15 cellular contexts compared by ENCODE assay signal in the genomic region with DNA sequence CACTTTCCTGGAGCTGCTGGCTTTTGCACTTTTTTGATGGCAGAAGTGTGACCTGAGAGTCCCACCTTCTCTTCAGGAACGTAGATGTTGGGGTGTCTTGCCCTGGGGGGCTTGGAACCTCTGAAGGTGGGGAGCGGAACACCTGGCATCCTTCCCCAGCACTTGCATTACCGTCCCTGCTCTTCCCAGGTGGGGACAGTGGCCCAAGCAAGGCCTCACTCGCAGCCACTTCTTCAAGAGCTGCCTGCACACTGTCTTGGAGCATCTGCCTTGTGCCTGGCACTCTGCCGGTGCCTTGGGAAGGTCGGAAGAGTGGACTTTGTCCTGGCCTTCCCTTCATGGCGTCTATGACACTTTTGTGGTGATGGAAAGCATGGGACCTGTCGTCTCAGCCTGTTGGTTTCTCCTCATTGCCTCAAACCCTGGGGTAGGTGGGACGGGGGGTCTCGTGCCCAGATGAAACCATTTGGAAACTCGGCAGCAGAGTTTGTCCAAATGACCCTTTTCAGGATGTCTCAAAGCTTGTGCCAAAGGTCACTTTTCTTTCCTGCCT.
"Had no signal": no experiment of that assay in that cellular context is flagged by ENCODE, and none has a peak within 500 bp of the region (broad histone marks: within the 10 kb centered on the region; RNA-seq: fewer than 3 reads in every experiment).

No MANE protein-coding gene starts in this region.

- H3K4me1 ChIP-seq: pancreas, thyroid gland had no signal

- H3K4me3 ChIP-seq: coronary artery, pancreas, SK-N-MC, thyroid gland had no signal

- ATAC-seq: activated CD8-positive, alpha-beta T cell treated with anti-CD3 and anti-CD28 coated beads for 36 hours; activated naive CD8-positive, alpha-beta T cell treated with anti-CD3 and anti-CD28 coated beads, Interleukin-2, amount 50 U/mL, for 24 hours; pancreas; stimulated activated memory B cell treated with anti-CD40 and anti-IgM and Interleukin-4, amounts not matched to agents 10 μg/mL and 1 μg/mL and 100 μg/mL, for 72 hours; T-cell had no signal

- H3K9me3 ChIP-seq: pancreas, thyroid gland had no signal

- H3K27ac ChIP-seq: coronary artery, pancreas, SK-N-MC, thyroid gland had no signal

- DNase-seq: activated CD8-positive, alpha-beta memory T cell treated with anti-CD3 and anti-CD28 coated beads, Interleukin-2, amount 50 U/mL, for 48 hours; activated CD8-positive, alpha-beta T cell treated with anti-CD3 and anti-CD28 coated beads for 36 hours; activated naive CD4-positive, alpha-beta T cell; activated naive CD8-positive, alpha-beta T cell treated with anti-CD3 and anti-CD28 coated beads, Interleukin-2, amount 50 U/mL, for 24 hours; aorta; effector CD8-positive, alpha-beta T cell; foreskin fibroblast; glutamatergic neuron; pancreas; T-cell; T1000; thyroid gland had no signal

- H3K27me3 ChIP-seq: pancreas, thyroid gland had no signal

- H3K27ac Mint-ChIP-seq: activated CD8-positive, alpha-beta T cell treated with anti-CD3 and anti-CD28 coated beads for 36 hours; activated naive CD8-positive, alpha-beta T cell treated with anti-CD3 and anti-CD28 coated beads, Interleukin-2, amount 50 U/mL, for 24 hours; stimulated activated memory B cell treated with anti-CD40 and anti-IgM and Interleukin-4, amounts not matched to agents 10 μg/mL and 1 μg/mL and 100 μg/mL, for 72 hours; T-cell had no signal

- H3K27me3 Mint-ChIP-seq: activated CD8-positive, alpha-beta T cell treated with anti-CD3 and anti-CD28 coated beads for 36 hours; activated naive CD8-positive, alpha-beta T cell treated with anti-CD3 and anti-CD28 coated beads, Interleukin-2, amount 50 U/mL, for 24 hours; stimulated activated memory B cell treated with anti-CD40 and anti-IgM and Interleukin-4, amounts not matched to agents 10 μg/mL and 1 μg/mL and 100 μg/mL, for 72 hours; T-cell had no signal

- H3K9me3 Mint-ChIP-seq: activated CD8-positive, alpha-beta T cell treated with anti-CD3 and anti-CD28 coated beads for 36 hours; activated naive CD8-positive, alpha-beta T cell treated with anti-CD3 and anti-CD28 coated beads, Interleukin-2, amount 50 U/mL, for 24 hours; stimulated activated memory B cell treated with anti-CD40 and anti-IgM and Interleukin-4, amounts not matched to agents 10 μg/mL and 1 μg/mL and 100 μg/mL, for 72 hours; T-cell had no signal

- H3K4me3 Mint-ChIP-seq: activated CD8-positive, alpha-beta T cell treated with anti-CD3 and anti-CD28 coated beads for 36 hours; activated naive CD8-positive, alpha-beta T cell treated with anti-CD3 and anti-CD28 coated beads, Interleukin-2, amount 50 U/mL, for 24 hours; stimulated activated memory B cell treated with anti-CD40 and anti-IgM and Interleukin-4, amounts not matched to agents 10 μg/mL and 1 μg/mL and 100 μg/mL, for 72 hours; T-cell had no signal
